3 cellular contexts compared by ENCODE assay signal in genomic region chr7:82386571-82386970, GRCh38. TPM values are rescaled to one million over a fixed set of nuclear protein-coding genes. Genes with fewer than 3 reads are reported as not detected.
"Had no signal": no experiment of that assay in that cellular context is flagged by ENCODE, and none has a peak within 500 bp of the region (broad histone marks: within the 10 kb centered on the region; RNA-seq: fewer than 3 reads in every experiment).

No MANE protein-coding gene starts in this region.

RNA-seq across cellular contexts. Expression of gene CACNA2D1, which starts 57.0 kb away (rescaled TPM):
- total RNA-seq: naive thymus-derived CD4-positive, alpha-beta T cell; naive thymus-derived CD8-positive, alpha-beta T cell had no signal
- polyA plus RNA-seq: immature natural killer cell; naive thymus-derived CD4-positive, alpha-beta T cell; naive thymus-derived CD8-positive, alpha-beta T cell had no signal
